In genomic region chr4:80229590-80229989, GRCh38 we compare ENCODE assay signal across 15 cellular contexts. TPM values are rescaled to one million over a fixed set of nuclear protein-coding genes. Genes with fewer than 3 reads are reported as not detected.
A peak's percentile ranks its signal among the peaks of the same experiment; 100 is the strongest.
DNase-seq lines count a peak whose midpoint lies in the region; ATAC-seq and TF ChIP-seq lines count a peak whose summit lies in the region.
"Had no signal": no experiment of that assay in that cellular context is flagged by ENCODE, and none has a peak within 500 bp of the region (broad histone marks: within the 10 kb centered on the region; RNA-seq: fewer than 3 reads in every experiment).

No MANE protein-coding gene starts in this region.

- peak overlapping the region; percentile 74 for H3K4me3 Mint-ChIP-seq in HFFc6
- H3K4me3 Mint-ChIP-seq in nephron progenitor cell, result no peak overlapping the region

- DNase-seq in HFFc6 (no peak), nephron progenitor cell (no peak), HT-29 (ENCODE audit: low spot score) (no peak), ecto neural progenitor cell (ENCODE audit: low spot score) (no peak)
- DNase-seq in stimulated activated CD4-positive, alpha-beta T cell treated with anti-CD3 and anti-CD28 coated beads, Interleukin-2, amount 100 ng/mL, for 24 hours, result no peak
- DNase-seq: activated CD4-positive, CD25-positive, alpha-beta regulatory T cell; body of pancreas; heart right ventricle; Kasumi-1; occipital lobe; SIG-M5 had no signal

- H3K4me1 Mint-ChIP-seq in HFFc6 (ENCODE audit: low read depth) (peaks cover 40% of the 10 kb centered on the region; the same call in 1 of the 2 replicates), nephron progenitor cell (no peaks in the 10 kb centered on the region)

- H3K9me3 Mint-ChIP-seq in HFFc6 (no peaks in the 10 kb centered on the region), nephron progenitor cell (no peaks in the 10 kb centered on the region)

- H3K27ac Mint-ChIP-seq in HFFc6 (peak overlapping the region; percentile 62), nephron progenitor cell (no peak overlapping the region)

- TF ChIP-seq CTCF in HFFc6 (IDR thresholded peaks at IDR 0.05), result no peak
- no peak for TF ChIP-seq CTCF in nephron progenitor cell (IDR thresholded peaks at IDR 0.05)

- H3K36me3 Mint-ChIP-seq in HFFc6 (ENCODE audit: low read depth), result no peaks in the 10 kb centered on the region
- no peaks in the 10 kb centered on the region for H3K36me3 Mint-ChIP-seq in nephron progenitor cell (ENCODE audit: low read depth)

- ATAC-seq in GM19324 (IDR thresholded peaks at IDR 0.05; ENCODE audit: low FRiP score, unreplicated experiment) (peak; percentile 49), HG03196 (IDR thresholded peaks at IDR 0.05; ENCODE audit: unreplicated experiment) (peak; percentile 66)
- ATAC-seq: body of pancreas, heart right ventricle had no signal

- H3K27me3 Mint-ChIP-seq in HFFc6 (ENCODE audit: insufficient read depth) (no peaks in the 10 kb centered on the region), nephron progenitor cell (ENCODE audit: low read depth, poor library complexity) (peaks cover 45% of the 10 kb centered on the region)

RNA-seq across cellular contexts. Expression of gene PRDM8, which starts 32.3 kb away (rescaled TPM):
- 10 to 100 TPM; 20.4 to 25.4 (median 23.9) TPM for total RNA-seq in HFFc6 (2021; fragmentation: NEBNext Ultra II Directional; extraction: Animal tissue kit (Norgen Biotek cat#: 25700))
- 5.7 and 7.0 TPM in 2 replicates for total RNA-seq in HT-29 (2014; rRNA removed; shearing (Covaris generic))

RNA-seq across cellular contexts. Expression of gene FGF5, which starts 36.9 kb away (rescaled TPM):
- total RNA-seq in HFFc6 (2021; fragmentation: NEBNext Ultra II Directional; extraction: Animal tissue kit (Norgen Biotek cat#: 25700)), result 100 to 1,000 TPM; 248 to 569 (median 522) TPM
- total RNA-seq in HT-29 (2014; rRNA removed; shearing (Covaris generic)), result not detected in 2 replicates
- total RNA-seq: body of pancreas, liver, NCI-H460 had no signal

Comparison
In these comparisons a context has a peak if more than half of its experiments do, and no peak if none do; other contexts are left out.
1. RNA of gene FGF5, which starts 36.9 kb away (total RNA-seq): 248 to 569 TPM in HFFc6; not detected in HT-29; every median in the first group is over 100 times any median in the second.